2 cellular contexts compared by ENCODE assay signal in the genomic region with DNA sequence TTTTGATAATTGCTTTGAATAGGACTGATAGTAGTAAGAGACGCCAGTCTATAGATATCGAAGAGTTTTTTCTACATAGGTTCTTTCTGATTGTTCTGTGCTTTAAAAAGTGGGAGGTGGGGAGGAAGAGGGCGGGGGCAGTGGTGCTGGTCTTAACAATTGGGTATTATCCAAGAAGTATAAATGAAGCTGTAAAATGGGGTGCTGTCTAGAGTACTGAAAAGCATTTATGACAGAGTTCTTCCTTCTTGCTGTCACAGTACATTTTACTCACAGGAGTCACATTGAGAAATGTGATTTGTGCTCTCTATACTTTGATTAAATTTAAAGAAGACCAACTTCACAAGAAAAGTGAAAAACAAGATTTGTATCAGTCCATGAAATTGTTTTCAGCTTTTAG.
A peak's percentile ranks its signal among the peaks of the same experiment; 100 is the strongest.
TF ChIP-seq lines count a peak whose summit lies in the region.

No MANE protein-coding gene starts in this region.

TF ChIP-seq in A549, 52 proteins besides CTCF, POLR2A, EP300 and RAD21:
- no peak for TF ChIP-seq TFCP2L1 (CRISPR knock-in tag; IDR thresholded peaks at IDR 0.05)
- TF ChIP-seq REST (IDR thresholded peaks at IDR 0.05), result peak; percentile 33; the same call in 1 of the 2 replicates

TF ChIP-seq in GM12878, 131 proteins besides CTCF, POLR2A, EP300 and RAD21:
- TF ChIP-seq ZBTB33 (IDR thresholded peaks at IDR 0.05) (no peak), REST (IDR thresholded peaks at IDR 0.05; ENCODE audit: low read depth, low read length) (peak; percentile 47; the same call in 1 of the 2 replicates)
